In genomic region chr14:65846469-65846868, GRCh38 we compare ENCODE assay signal across 12 cellular contexts.
A peak's percentile ranks its signal among the peaks of the same experiment; 100 is the strongest.
DNase-seq lines count a peak whose midpoint lies in the region; ATAC-seq and FAIRE-seq lines count a peak whose summit lies in the region.
"Had no signal": no experiment of that assay in that cellular context is flagged by ENCODE, and none has a peak within 500 bp of the region (broad histone marks: within the 10 kb centered on the region; RNA-seq: fewer than 3 reads in every experiment).

No MANE protein-coding gene starts in this region.

- in situ Hi-C loops in GM23248 (cut with MboI), result no loop called here

- ATAC-seq in HG03095 (IDR thresholded peaks at IDR 0.05; ENCODE audit: unreplicated experiment) (no peak), GM19397 (IDR thresholded peaks at IDR 0.05; ENCODE audit: unreplicated experiment) (no peak)
- ATAC-seq: body of pancreas had no signal

- no peaks in the 10 kb centered on the region for H3K9me3 ChIP-seq in GM23248 (ENCODE audit: low read depth)
- H3K9me3 ChIP-seq: body of pancreas, left ventricle myocardium inferior had no signal

- peak; percentile 27 for DNase-seq in DMS53 (lab: John Stamatoyannopoulos, UW)
- no peak for DNase-seq in DMS53 treated with DMSO at 0.1 percent for 48 hours (lab: John Stamatoyannopoulos, UW; ENCODE audit: unreplicated experiment)
- peak; percentile 23 for DNase-seq in GM23248
- peak; percentile 7 for DNase-seq in RCC 7860 (ENCODE audit: low spot score)
- DNase-seq in kidney tubule cell (ENCODE audit: low spot score), result peak; percentile 28
- DNase-seq in activated effector memory CD4-positive, alpha-beta T cell treated with Interleukin-2 at 50 U/mL for 16 hours, result no peak
- DNase-seq: left ventricle myocardium inferior had no signal

- H3K4me3 ChIP-seq in GM23248, result no peak overlapping the region
- H3K4me3 ChIP-seq: body of pancreas, left ventricle myocardium inferior had no signal

- no peak for FAIRE-seq in RCC 7860 (lab: Jason Lieb, UNC)
- FAIRE-seq: A204.1 had no signal

- no peaks in the 10 kb centered on the region for H3F3A ChIP-seq in GM23248 (ENCODE audit: insufficient read depth)

- H3K9ac ChIP-seq in GM23248, result no peak overlapping the region

- H3K9me2 ChIP-seq in GM23248 (ENCODE audit: insufficient read depth), result no peaks in the 10 kb centered on the region

- no peaks in the 10 kb centered on the region for H3K4me1 ChIP-seq in GM23248 (ENCODE audit: insufficient read depth)
- H3K4me1 ChIP-seq: left ventricle myocardium inferior had no signal

- no peaks in the 10 kb centered on the region for H4K20me1 ChIP-seq in GM23248 (ENCODE audit: insufficient read depth)

- H3K27me3 ChIP-seq in GM23248 (replicated peaks; ENCODE audit: insufficient read depth), result no peaks in the 10 kb centered on the region
- H3K27me3 ChIP-seq: body of pancreas had no signal

- H3K4me2 ChIP-seq in GM23248 (ENCODE audit: unreplicated experiment), result no peak overlapping the region

- no peaks in the 10 kb centered on the region for H3K79me2 ChIP-seq in GM23248 (ENCODE audit: insufficient read depth)

- WGBS in GM23248 (ENCODE audit: low coverage in 1 of 2, low lambda C conversion rate in 2 of 2, missing lambda C conversion rate in 2 of 2), 2 experiments, result 51 to 53% methylated on average over 2 of the region's 2 CpGs

- H3K27ac ChIP-seq in GM23248, result no peak overlapping the region
- H3K27ac ChIP-seq: body of pancreas, left ventricle myocardium inferior, VCaP had no signal

- no peaks in the 10 kb centered on the region for H3K36me3 ChIP-seq in GM23248 (ENCODE audit: low read depth)
- H3K36me3 ChIP-seq: left ventricle myocardium inferior had no signal

- no peak overlapping the region for H2AFZ ChIP-seq in GM23248

Comparison
In these comparisons a context has a peak if more than half of its experiments do, and no peak if none do; other contexts are left out.
1. DNase-seq: peak in DMS53 (single experiment), GM23248 (single experiment), RCC 7860 (single experiment) and kidney tubule cell (single experiment); none in DMS53 treated with DMSO at 0.1 percent for 48 hours (single experiment) and activated effector memory CD4-positive, alpha-beta T cell treated with Interleukin-2 at 50 U/mL for 16 hours (single experiment).